12 cellular contexts compared by ENCODE assay signal in genomic region chr22:40325315-40325714, GRCh38. TPM values are rescaled to one million over a fixed set of nuclear protein-coding genes. Genes with fewer than 3 reads are reported as not detected.
DNase-seq lines count a peak whose midpoint lies in the region; ATAC-seq, FAIRE-seq and TF ChIP-seq lines count a peak whose summit lies in the region.
"Had no signal": no experiment of that assay in that cellular context is flagged by ENCODE, and none has a peak within 500 bp of the region (broad histone marks: within the 10 kb centered on the region; RNA-seq: fewer than 3 reads in every experiment).

No MANE protein-coding gene starts in this region.

- H3K27ac ChIP-seq in effector memory CD4-positive, alpha-beta T cell (ENCODE audit: insufficient read depth, low read length, poor library complexity, severe bottlenecking): peak overlapping the region; percentile 71
- H3K27ac ChIP-seq in pancreas: no peak overlapping the region
- H3K27ac ChIP-seq: epithelial cell of prostate had no signal

- intact Hi-C loops in pancreas (cut with DNase I): no loop called here
- intact Hi-C loops in CD14-positive monocyte (cut with micrococcal nuclease): no loop called here

- peaks cover 68% of the 10 kb centered on the region for H3K4me1 Mint-ChIP-seq in activated CD8-positive, alpha-beta memory T cell treated with anti-CD3 and anti-CD28 coated beads, Interleukin-2, amount 10 ng/mL, durations not matched to agents 7 days and 5 days
- peaks cover 14% of the 10 kb centered on the region for H3K4me1 Mint-ChIP-seq in CD14-positive monocyte

- no peak for TF ChIP-seq CTCF in pancreas (IDR thresholded peaks at IDR 0.05)
- no peak for TF ChIP-seq CTCF in CD14-positive monocyte (IDR thresholded peaks at IDR 0.05)

- no peaks in the 10 kb centered on the region for H3K9me3 Mint-ChIP-seq in activated CD8-positive, alpha-beta memory T cell treated with anti-CD3 and anti-CD28 coated beads, Interleukin-2, amount 10 ng/mL, durations not matched to agents 7 days and 5 days (ENCODE audit: low read depth)
- H3K9me3 Mint-ChIP-seq in CD14-positive monocyte: no peaks in the 10 kb centered on the region

- H3K4me1 ChIP-seq in effector memory CD4-positive, alpha-beta T cell (ENCODE audit: control insufficient read depth, insufficient read depth, low read length, poor library complexity, severe bottlenecking): peaks cover 68% of the 10 kb centered on the region
- H3K4me1 ChIP-seq in pancreas: no peaks in the 10 kb centered on the region

- WGBS in pancreas, 2 donors: 96% methylated on average over 6 of the region's 6 CpGs

- peak; percentile 74 for DNase-seq in activated CD8-positive, alpha-beta memory T cell treated with anti-CD3 and anti-CD28 coated beads, Interleukin-2, amount 10 ng/mL, durations not matched to agents 7 days and 5 days
- DNase-seq in effector memory CD4-positive, alpha-beta T cell: peak in 2 of 3 donors; percentile 20 to 57
- peak; percentile 54 to 65 for DNase-seq in stimulated activated CD8-positive, alpha-beta memory T cell treated with anti-CD3 and anti-CD28 coated beads, Interleukin-15, amount 100 ng/mL, for 4 hours (ENCODE audit: low read depth in 2 of 2)
- no peak for DNase-seq in pancreas
- DNase-seq in SIG-M5 (lab: John Stamatoyannopoulos, UW): no peak
- no peak for DNase-seq in CD14-positive monocyte (ENCODE audit: low spot score)
- DNase-seq in NCI-H2196 (lab: John Stamatoyannopoulos, UW; ENCODE audit: unreplicated experiment): no peak
- DNase-seq: MM.1S had no signal

- ATAC-seq in HG02759 (IDR thresholded peaks at IDR 0.05; ENCODE audit: unreplicated experiment): peak; percentile 60
- ATAC-seq in activated CD8-positive, alpha-beta memory T cell treated with anti-CD3 and anti-CD28 coated beads, Interleukin-2, amount 10 ng/mL, durations not matched to agents 7 days and 5 days: peak; percentile 60
- ATAC-seq in pancreas: no peak
- ATAC-seq: sciatic nerve had no signal

- no peak for FAIRE-seq in pancreas (lab: Jason Lieb, UNC)
- FAIRE-seq: D721Med had no signal

- H3K9me3 ChIP-seq in effector memory CD4-positive, alpha-beta T cell (ENCODE audit: control insufficient read depth, low read length): no peaks in the 10 kb centered on the region
- H3K9me3 ChIP-seq in pancreas: no peaks in the 10 kb centered on the region

- H3K36me3 ChIP-seq in effector memory CD4-positive, alpha-beta T cell (ENCODE audit: control insufficient read depth, insufficient read depth, low read length): peaks cover 21% of the 10 kb centered on the region
- H3K36me3 ChIP-seq in pancreas: peaks cover 2 to 35% (median 15%) of the 10 kb centered on the region in 3 donors

- peaks cover 48% of the 10 kb centered on the region for H3K36me3 Mint-ChIP-seq in activated CD8-positive, alpha-beta memory T cell treated with anti-CD3 and anti-CD28 coated beads, Interleukin-2, amount 10 ng/mL, durations not matched to agents 7 days and 5 days
- H3K36me3 Mint-ChIP-seq in CD14-positive monocyte: peaks cover 79 to 90% of the 10 kb centered on the region in 2 donors

- H3K4me3 Mint-ChIP-seq in activated CD8-positive, alpha-beta memory T cell treated with anti-CD3 and anti-CD28 coated beads, Interleukin-2, amount 10 ng/mL, durations not matched to agents 7 days and 5 days: peak overlapping the region; percentile 72
- H3K4me3 Mint-ChIP-seq in CD14-positive monocyte: no peak overlapping the region

- H3K4me3 ChIP-seq in effector memory CD4-positive, alpha-beta T cell (ENCODE audit: insufficient read depth, low read depth, low read length, poor library complexity, severe bottlenecking): no peak overlapping the region
- no peak overlapping the region for H3K4me3 ChIP-seq in pancreas

- H3K27ac Mint-ChIP-seq in activated CD8-positive, alpha-beta memory T cell treated with anti-CD3 and anti-CD28 coated beads, Interleukin-2, amount 10 ng/mL, durations not matched to agents 7 days and 5 days: peak overlapping the region; percentile 96
- peak overlapping the region in 1 of 7 donors; percentile 67 for H3K27ac Mint-ChIP-seq in CD14-positive monocyte

- CTCF ChIA-PET in activated CD8-positive, alpha-beta memory T cell treated with anti-CD3 and anti-CD28 coated beads, Interleukin-2, amount 10 ng/mL, durations not matched to agents 7 days and 5 days (lab: Charles Lee): interaction anchor here (1.6 kb wide), 1 partner anchor 22 kb away, joined by 4 read pairs; no protein-coding TSS in a partner anchor

- H3K27me3 ChIP-seq in effector memory CD4-positive, alpha-beta T cell (replicated peaks; ENCODE audit: control insufficient read depth, insufficient read depth, low read length, poor library complexity, severe bottlenecking): no peaks in the 10 kb centered on the region
- no peaks in the 10 kb centered on the region for H3K27me3 ChIP-seq in pancreas

- no peaks in the 10 kb centered on the region for H3K27me3 Mint-ChIP-seq in activated CD8-positive, alpha-beta memory T cell treated with anti-CD3 and anti-CD28 coated beads, Interleukin-2, amount 10 ng/mL, durations not matched to agents 7 days and 5 days
- H3K27me3 Mint-ChIP-seq in CD14-positive monocyte (ENCODE audit: low read depth in 3 of 3): no peaks in the 10 kb centered on the region

RNA-seq across cellular contexts. Expression of gene ADSL, which starts 21.0 kb away (rescaled TPM):
- 100 to 1,000 TPM in 1 of 2 experiments, 10 to 100 TPM in 1; 98.3 to 109 TPM for total RNA-seq in activated CD8-positive, alpha-beta memory T cell treated with anti-CD3 and anti-CD28 coated beads, Interleukin-2, amount 10 ng/mL, durations not matched to agents 7 days and 5 days
- 10 to 100 TPM; 18.9 to 35.7 (median 25.1) TPM for total RNA-seq in pancreas
- polyA plus RNA-seq in pancreas (10 to 100 TPM; 23.6 to 31.5 TPM), CD14-positive monocyte (10 to 100 TPM; 65.1 to 82.3 TPM)

RNA-seq across cellular contexts. Expression of gene SGSM3, which starts 45.1 kb away (rescaled TPM):
- 10 to 100 TPM; 57.6 to 86.3 TPM for total RNA-seq in activated CD8-positive, alpha-beta memory T cell treated with anti-CD3 and anti-CD28 coated beads, Interleukin-2, amount 10 ng/mL, durations not matched to agents 7 days and 5 days
- total RNA-seq in pancreas: 10 to 100 TPM; 57.1 to 94.0 (median 66.7) TPM
- polyA plus RNA-seq in pancreas: 100 to 1,000 TPM; 191 to 215 TPM
- polyA plus RNA-seq in CD14-positive monocyte: 10 to 100 TPM; 27.9 to 29.1 TPM

Comparison
In these comparisons a context has a peak if more than half of its experiments do, and no peak if none do; other contexts are left out.
1. ATAC-seq: peak in HG02759 (single experiment) and activated CD8-positive, alpha-beta memory T cell treated with anti-CD3 and anti-CD28 coated beads, Interleukin-2, amount 10 ng/mL, durations not matched to agents 7 days and 5 days (single experiment); none in pancreas (0 of 4).
2. DNase-seq: peak in activated CD8-positive, alpha-beta memory T cell treated with anti-CD3 and anti-CD28 coated beads, Interleukin-2, amount 10 ng/mL, durations not matched to agents 7 days and 5 days (single experiment), effector memory CD4-positive, alpha-beta T cell (2 of 3) and stimulated activated CD8-positive, alpha-beta memory T cell treated with anti-CD3 and anti-CD28 coated beads, Interleukin-15, amount 100 ng/mL, for 4 hours (2 of 2); none in pancreas (0 of 6), SIG-M5 (single experiment), CD14-positive monocyte (single experiment) and NCI-H2196 (single experiment).